In genomic region chr17:76727745-76728456, GRCh38 we compare ENCODE assay signal across 7 cellular contexts. TPM values are rescaled to one million over a fixed set of nuclear protein-coding genes. Genes with fewer than 3 reads are reported as not detected.
A peak's percentile ranks its signal among the peaks of the same experiment; 100 is the strongest.
DNase-seq lines count a peak whose midpoint lies in the region; ATAC-seq lines count a peak whose summit lies in the region.

No MANE protein-coding gene starts in this region.

- no peaks in the 10 kb centered on the region for H3K27me3 Mint-ChIP-seq in effector memory CD8-positive, alpha-beta T cell

- H2AFZ ChIP-seq in GM23248, result no peak overlapping the region
- no peak overlapping the region for H2AFZ ChIP-seq in neuronal stem cell (ENCODE audit: low read length)

- no peaks in the 10 kb centered on the region for H3K9me2 ChIP-seq in GM23248 (ENCODE audit: insufficient read depth)

- no peak overlapping the region for H2BK5ac ChIP-seq in neuronal stem cell (ENCODE audit: low read length)

- peaks cover 27 to 29% of the 10 kb centered on the region in 2 donors for H3K4me1 Mint-ChIP-seq in effector memory CD8-positive, alpha-beta T cell (ENCODE audit: low read depth in 2 of 2)

- peak overlapping the region; percentile 91 for H3K4me3 ChIP-seq in GM23248
- H3K4me3 ChIP-seq in neuronal stem cell (ENCODE audit: low read length in 2 of 2), result peak overlapping the region in 1 of 2 donors; percentile 100

- H3K9ac ChIP-seq in GM23248 (peak overlapping the region; percentile 99), neuronal stem cell (ENCODE audit: low read depth, low read length, poor library complexity) (peak overlapping the region; percentile 7)

- no peaks in the 10 kb centered on the region for H3K9me3 ChIP-seq in GM23248 (ENCODE audit: low read depth)
- no peaks in the 10 kb centered on the region for H3K9me3 ChIP-seq in neuronal stem cell (replicated peaks in 1 of 2; ENCODE audit: control insufficient read depth in 2 of 2, insufficient read depth in 1 of 2, low read depth in 1 of 2, low read length in 2 of 2)

- H2AK5ac ChIP-seq in neuronal stem cell (ENCODE audit: low read depth, low read length), result no peak overlapping the region

- H3K27ac Mint-ChIP-seq in effector memory CD8-positive, alpha-beta T cell, result peak overlapping the region; percentile 99 to 100

- no peak overlapping the region for H2BK15ac ChIP-seq in neuronal stem cell (ENCODE audit: low read length)

- H3K4me1 ChIP-seq in GM23248 (ENCODE audit: insufficient read depth) (peaks cover 25% of the 10 kb centered on the region), neuronal stem cell (ENCODE audit: control insufficient read depth in 2 of 2, insufficient read depth in 1 of 2, low read depth in 1 of 2, low read length in 2 of 2) (peaks cover 5 to 11% of the 10 kb centered on the region in 2 donors)

- no peak overlapping the region for H3K14ac ChIP-seq in neuronal stem cell (ENCODE audit: low read length)

- H3K23ac ChIP-seq in neuronal stem cell (ENCODE audit: low read depth, low read length, poor library complexity), result peak overlapping the region; percentile 8

- peaks cover 96% of the 10 kb centered on the region for H3K36me3 Mint-ChIP-seq in effector memory CD8-positive, alpha-beta T cell (ENCODE audit: insufficient read depth)

- H3F3A ChIP-seq in GM23248 (ENCODE audit: insufficient read depth), result peaks cover 53% of the 10 kb centered on the region

- H2BK120ac ChIP-seq in neuronal stem cell (ENCODE audit: low read depth, low read length), result no peak overlapping the region

- H3K79me1 ChIP-seq in neuronal stem cell (ENCODE audit: low read depth, low read length), result peaks cover 6% of the 10 kb centered on the region

- H4K91ac ChIP-seq in neuronal stem cell (ENCODE audit: low read depth, low read length, poor library complexity), result no peak overlapping the region

- peak overlapping the region; percentile 98 to 99 for H3K4me3 Mint-ChIP-seq in effector memory CD8-positive, alpha-beta T cell

- H3K18ac ChIP-seq in neuronal stem cell (ENCODE audit: low read length), result no peak overlapping the region

- H4K20me1 ChIP-seq in GM23248 (ENCODE audit: insufficient read depth), result no peaks in the 10 kb centered on the region

- DNase-seq in GM23248, result peak; percentile 65
- peak; percentile 66 for DNase-seq in RKO (ENCODE audit: low spot score)
- no peak for DNase-seq in effector memory CD8-positive, alpha-beta T cell
- no peak for DNase-seq in neuronal stem cell (ENCODE audit: low spot score)
- DNase-seq in SHP77 treated with DMSO at 0.1 percent for 48 hours (lab: John Stamatoyannopoulos, UW), result no peak
- DNase-seq in GM19240 (ENCODE audit: insufficient read length, low spot score), result no peak

- in situ Hi-C loops in GM23248 (cut with MboI), result no loop called here

- H3K79me2 ChIP-seq in GM23248 (ENCODE audit: insufficient read depth), result peaks cover 93% of the 10 kb centered on the region

- H3K4me2 ChIP-seq in GM23248 (ENCODE audit: unreplicated experiment) (peak overlapping the region; percentile 95), neuronal stem cell (ENCODE audit: insufficient read depth, low read length, poor library complexity, severe bottlenecking) (no peak overlapping the region)

- no peaks in the 10 kb centered on the region for H3K9me3 Mint-ChIP-seq in effector memory CD8-positive, alpha-beta T cell

- no peak overlapping the region for H2BK12ac ChIP-seq in neuronal stem cell (ENCODE audit: low read length)

- peak overlapping the region; percentile 98 for H3K27ac ChIP-seq in GM23248
- no peak overlapping the region for H3K27ac ChIP-seq in neuronal stem cell (replicated peaks; ENCODE audit: low read length)

- no peak overlapping the region for H4K8ac ChIP-seq in neuronal stem cell (ENCODE audit: low read depth, low read length)

- H3K4ac ChIP-seq in neuronal stem cell (ENCODE audit: low read length), result no peak overlapping the region

- H3K27me3 ChIP-seq in GM23248 (replicated peaks; ENCODE audit: insufficient read depth), result no peaks in the 10 kb centered on the region
- H3K27me3 ChIP-seq in neuronal stem cell (ENCODE audit: control insufficient read depth in 3 of 3, insufficient read depth in 3 of 3, low read depth in 1 of 3, low read length in 3 of 3), result no peaks in the 10 kb centered on the region

- no peak for ATAC-seq in effector memory CD8-positive, alpha-beta T cell (replicated peaks)
- ATAC-seq in GM21723 (IDR thresholded peaks at IDR 0.05; ENCODE audit: unreplicated experiment), result no peak

- H3K36me3 ChIP-seq in GM23248 (ENCODE audit: low read depth) (peaks cover 31% of the 10 kb centered on the region), neuronal stem cell (replicated peaks in 1 of 2; ENCODE audit: control insufficient read depth in 2 of 2, insufficient read depth in 2 of 2, low read length in 2 of 2) (peaks cover 9 to 59% of the 10 kb centered on the region in 2 donors)

- 18 to 22% methylated on average over 18 of the region's 18 CpGs for WGBS in GM23248 (ENCODE audit: low coverage in 1 of 2, low lambda C conversion rate in 2 of 2, missing lambda C conversion rate in 2 of 2), 2 experiments
- no CpG with 5 or more reads among the region's 18 CpGs for WGBS in neuronal stem cell (ENCODE audit: extremely low coverage in 2 of 2, insufficient read length in 2 of 2, insufficient replicate concordance in 1 of 2), 2 donors

RNA-seq across cellular contexts. Expression of gene METTL23, which starts 1.3 kb away (rescaled TPM):
- total RNA-seq in GM23248 (2014; rRNA removed; shearing (Covaris generic)), result 22.5 and 35.6 TPM in 2 replicates
- 49.9 and 54.8 TPM in 2 replicates for polyA plus RNA-seq in GM23248 (2016; fragmentation: Nextera tagmentation; extraction: Ambion mirVana)
- 29.2 TPM for polyA plus RNA-seq in neuronal stem cell (2013, experiment 1 of 2)
- 31.8 TPM for polyA plus RNA-seq in neuronal stem cell (2013, experiment 2 of 2)

RNA-seq across cellular contexts. Expression of gene JMJD6, which starts 1.5 kb away (rescaled TPM):
- 19.0 and 33.3 TPM in 2 replicates for total RNA-seq in GM23248 (2014; rRNA removed; shearing (Covaris generic))
- 40.0 and 41.5 TPM in 2 replicates for polyA plus RNA-seq in GM23248 (2016; fragmentation: Nextera tagmentation; extraction: Ambion mirVana)
- polyA plus RNA-seq in neuronal stem cell (2013, experiment 1 of 2), result 9.1 TPM
- 9.1 TPM for polyA plus RNA-seq in neuronal stem cell (2013, experiment 2 of 2)

RNA-seq across cellular contexts. Expression of gene SRSF2, which starts 9.2 kb away (rescaled TPM):
- total RNA-seq in GM23248 (2014; rRNA removed; shearing (Covaris generic)), result 147 and 165 TPM in 2 replicates
- 116 and 123 TPM in 2 replicates for polyA plus RNA-seq in GM23248 (2016; fragmentation: Nextera tagmentation; extraction: Ambion mirVana)
- 225 TPM for polyA plus RNA-seq in neuronal stem cell (2013, experiment 1 of 2)
- 226 TPM for polyA plus RNA-seq in neuronal stem cell (2013, experiment 2 of 2)

RNA-seq across cellular contexts. Expression of gene MFSD11, which starts 10.0 kb away (rescaled TPM):
- total RNA-seq in GM23248 (2014; rRNA removed; shearing (Covaris generic)), result 29.8 and 30.6 TPM in 2 replicates
- polyA plus RNA-seq in GM23248 (2016; fragmentation: Nextera tagmentation; extraction: Ambion mirVana), result 24.2 TPM in 2 replicates
- polyA plus RNA-seq in neuronal stem cell (2013, experiment 1 of 2), result 11.3 TPM
- 12.1 TPM for polyA plus RNA-seq in neuronal stem cell (2013, experiment 2 of 2)

RNA-seq across cellular contexts. Expression of gene MXRA7, which starts 17.1 kb away (rescaled TPM):
- total RNA-seq in GM23248 (2014; rRNA removed; shearing (Covaris generic)), result 483 and 625 TPM in 2 replicates
- 46.8 and 48.0 TPM in 2 replicates for polyA plus RNA-seq in GM23248 (2016; fragmentation: Nextera tagmentation; extraction: Ambion mirVana)
- polyA plus RNA-seq in neuronal stem cell (2013, experiment 1 of 2), result 91.4 TPM
- 90.3 TPM for polyA plus RNA-seq in neuronal stem cell (2013, experiment 2 of 2)

Comparison
In these comparisons a context has a peak if more than half of its experiments do, and no peak if none do; other contexts are left out.
1. DNase-seq: peak in GM23248 (single experiment) and RKO (single experiment); none in effector memory CD8-positive, alpha-beta T cell (0 of 3), neuronal stem cell (single experiment), SHP77 treated with DMSO at 0.1 percent for 48 hours (single experiment) and GM19240 (single experiment).